1 cellular context compared by ENCODE assay signal in genomic region chr7:44258865-44259546, GRCh38.
A peak's percentile ranks its signal among the peaks of the same experiment; 100 is the strongest.
TF ChIP-seq lines count a peak whose summit lies in the region.

No MANE protein-coding gene starts in this region.

TF ChIP-seq in HepG2, 621 proteins besides CTCF, POLR2A, EP300 and RAD21:
- TF ChIP-seq HNRNPL (IDR thresholded peaks at IDR 0.05; ENCODE audit: low read depth, low read length) (0 out of 2 replicates have a peak, but pooled peaks have one; percentile 19), ZNF251 (CRISPR knock-in tag; IDR thresholded peaks at IDR 0.05) (no peak), KAT2B (IDR thresholded peaks at IDR 0.05; ENCODE audit: borderline replicate concordance, low read depth, low read length) (no peak), ZNF605 (CRISPR knock-in tag; IDR thresholded peaks at IDR 0.05) (no peak)
